1 cellular context compared by ENCODE assay signal in genomic region chr18:48179666-48180065, GRCh38.
TF ChIP-seq lines count a peak whose summit lies in the region.

No MANE protein-coding gene starts in this region.

TF ChIP-seq in H1, 55 proteins besides CTCF, POLR2A, EP300 and RAD21:
- TF ChIP-seq RFX5 (IDR thresholded peaks at IDR 0.05; ENCODE audit: borderline replicate concordance, low read depth, low read length) (no peak), HDAC6 (IDR thresholded peaks at IDR 0.05; ENCODE audit: low read depth, low read length) (no peak), BACH1 (IDR thresholded peaks at IDR 0.05; ENCODE audit: low read length) (no peak), POU5F1 (IDR thresholded peaks at IDR 0.05; ENCODE audit: low read depth, low read length) (no peak), JUND (IDR thresholded peaks at IDR 0.05; ENCODE audit: low read length) (no peak), TCF12 (IDR thresholded peaks at IDR 0.05; ENCODE audit: low read depth, low read length) (no peak), CHD1 (IDR thresholded peaks at IDR 0.05; ENCODE audit: low read depth, low read length) (no peak), KDM1A (IDR thresholded peaks at IDR 0.05; ENCODE audit: borderline replicate concordance, low read length) (no peak), NRF1 (IDR thresholded peaks at IDR 0.05; ENCODE audit: low read depth, low read length) (no peak), PHF8 (conservative IDR thresholded peaks at IDR 0.05; ENCODE audit: low read depth, low read length) (no peak), YY1 (IDR thresholded peaks at IDR 0.05; ENCODE audit: low read depth, low read length) (no peak), CEBPB (IDR thresholded peaks at IDR 0.05; ENCODE audit: low read depth, low read length) (no peak), MAFK (IDR thresholded peaks at IDR 0.05; ENCODE audit: low read depth, low read length) (no peak), USF2 (IDR thresholded peaks at IDR 0.05; ENCODE audit: low read length) (no peak)
